In genomic region chr13:73168993-73169401, GRCh38 we compare ENCODE assay signal across 16 cellular contexts.
DNase-seq lines count a peak whose midpoint lies in the region; ATAC-seq and TF ChIP-seq lines count a peak whose summit lies in the region.
"Had no signal": no experiment of that assay in that cellular context is flagged by ENCODE, and none has a peak within 500 bp of the region (broad histone marks: within the 10 kb centered on the region; RNA-seq: fewer than 3 reads in every experiment).

No MANE protein-coding gene starts in this region.

- no peaks in the 10 kb centered on the region for H3K27me3 Mint-ChIP-seq in GM23338 (ENCODE audit: insufficient read depth, low read depth, poor library complexity)

- peak overlapping the region; percentile 2; the same call in 1 of the 2 replicates for H3K27ac Mint-ChIP-seq in GM23338

- POLR2A ChIA-PET in SK-N-SH (lab: Yijun Ruan, JAX) = no interaction called here

- H3K36me3 ChIP-seq in GM23338 (ENCODE audit: insufficient read depth) = no peaks in the 10 kb centered on the region
- no peaks in the 10 kb centered on the region for H3K36me3 ChIP-seq in SK-N-SH (replicated peaks in 1 of 2; ENCODE audit: control insufficient read depth in 1 of 2, insufficient read depth in 2 of 2, low read length in 1 of 2)
- no peaks in the 10 kb centered on the region for H3K36me3 ChIP-seq in prostate gland
- H3K36me3 ChIP-seq in H7 (replicated peaks; ENCODE audit: control insufficient read depth, insufficient read depth, low read length) = no peaks in the 10 kb centered on the region
- H3K36me3 ChIP-seq: Peyer's patch, thoracic aorta had no signal

- CTCF ChIA-PET in SK-N-SH (lab: Yijun Ruan, JAX) = no interaction called here

- H3K4me3 ChIP-seq in GM23338 = no peak overlapping the region
- H3K4me3 ChIP-seq in SK-N-SH (ENCODE audit: low read depth in 2 of 2, low read length in 1 of 2) = no peak overlapping the region
- no peak overlapping the region for H3K4me3 ChIP-seq in fibroblast of the aortic adventitia (ENCODE audit: low read depth, low read length)
- no peak overlapping the region for H3K4me3 ChIP-seq in prostate gland
- H3K4me3 ChIP-seq in H7 (ENCODE audit: insufficient read depth, low read depth, low read length) = no peak overlapping the region
- H3K4me3 ChIP-seq: Peyer's patch, thoracic aorta had no signal

- peaks cover 19% of the 10 kb centered on the region for H3K4me1 ChIP-seq in GM23338 (ENCODE audit: insufficient read depth)
- H3K4me1 ChIP-seq in SK-N-SH (ENCODE audit: control insufficient read depth in 1 of 2, insufficient read depth in 2 of 2, low read depth in 1 of 2, low read length in 1 of 2) = no peaks in the 10 kb centered on the region; a peak in 2 of 4 replicates
- H3K4me1 ChIP-seq in prostate gland (replicated peaks) = peaks cover 10% of the 10 kb centered on the region

- TF ChIP-seq RAD21 in SK-N-SH (IDR thresholded peaks at IDR 0.05; ENCODE audit: low read length) = no peak

- H3K27ac ChIP-seq in GM23338 (ENCODE audit: low read depth) (no peak overlapping the region), SK-N-SH (ENCODE audit: low read depth in 2 of 2, low read length in 1 of 2) (peak overlapping the region in 1 of 2 experiments; percentile 56; a peak in 2 of 4 replicates), prostate gland (peak overlapping the region; percentile 18 to 36)
- H3K27ac ChIP-seq: thoracic aorta had no signal

- WGBS in SK-N-SH (ENCODE audit: low lambda C conversion rate) = 71% methylated on average over 8 of the region's 8 CpGs
- 37% methylated on average over 8 of the region's 8 CpGs for WGBS in prostate gland

- no peaks in the 10 kb centered on the region for H3K79me2 ChIP-seq in GM23338 (replicated peaks; ENCODE audit: insufficient read depth)
- no peaks in the 10 kb centered on the region for H3K79me2 ChIP-seq in SK-N-SH (ENCODE audit: insufficient read depth)

- no peaks in the 10 kb centered on the region for H3K9me3 Mint-ChIP-seq in GM23338
- H3K9me3 Mint-ChIP-seq: activated T-cell treated with anti-CD3 and anti-CD28 coated beads, Interleukin-2, amount 50 U/mL, for 4 hours had no signal

- TF ChIP-seq CTCF in GM23338 (conservative IDR thresholded peaks at IDR 0.05; ENCODE audit: low read depth in 2 of 2) (no peak), SK-N-SH (IDR thresholded peaks at IDR 0.05) (no peak), fibroblast of the aortic adventitia (IDR thresholded peaks at IDR 0.05; ENCODE audit: insufficient read depth, low read length) (no peak), prostate gland (IDR thresholded peaks at IDR 0.05) (no peak)

- H3K9ac ChIP-seq in SK-N-SH = no peak overlapping the region

- H3K36me3 Mint-ChIP-seq in GM23338 (ENCODE audit: low read depth) = no peaks in the 10 kb centered on the region

- H4K20me1 ChIP-seq in GM23338 (replicated peaks; ENCODE audit: insufficient read depth) = no peaks in the 10 kb centered on the region
- H4K20me1 ChIP-seq in SK-N-SH (ENCODE audit: insufficient read depth) = no peaks in the 10 kb centered on the region

- H3F3A ChIP-seq in GM23338 (replicated peaks; ENCODE audit: low read depth) (no peaks in the 10 kb centered on the region), SK-N-SH (replicated peaks; ENCODE audit: insufficient read depth) (peaks cover 12% of the 10 kb centered on the region)

- H3K4me1 Mint-ChIP-seq in GM23338 = peaks cover 25% of the 10 kb centered on the region

- TF ChIP-seq POLR2A in prostate gland (IDR thresholded peaks at IDR 0.05) = no peak

- H3K9me2 ChIP-seq in GM23338 (ENCODE audit: insufficient read depth) (no peaks in the 10 kb centered on the region), SK-N-SH (no peaks in the 10 kb centered on the region)

- H2AFZ ChIP-seq in GM23338 (peak overlapping the region; percentile 85), SK-N-SH (ENCODE audit: low read depth) (peak overlapping the region; percentile 24; the same call in 1 of the 2 replicates)

- intact Hi-C loops in prostate gland (cut with DNase I) = no loop called here

- DNase-seq in GM23338 (ENCODE audit: low spot score) (no peak), SK-N-SH (no peak), fibroblast of the aortic adventitia (ENCODE audit: low read depth) (peak; percentile 22), prostate gland (ENCODE audit: low spot score) (peak; percentile 67), H7 (no peak), GM19238 (ENCODE audit: insufficient read length, low spot score) (no peak), SW 1271 (lab: John Stamatoyannopoulos, UW) (no peak), NCI-H226 (no peak)
- DNase-seq: activated CD4-positive, alpha-beta T cell treated with anti-CD3 and anti-CD28 coated beads, Interleukin-2, amount 50 U/mL, for 1 hour; activated T-cell treated with anti-CD3 and anti-CD28 coated beads, Interleukin-2, amount 50 U/mL, for 4 hours; amniotic stem cell; foreskin melanocyte; NCI-H510A; Peyer's patch; posterior cingulate gyrus had no signal

- no peaks in the 10 kb centered on the region for H3K9me3 ChIP-seq in SK-N-SH
- no peaks in the 10 kb centered on the region for H3K9me3 ChIP-seq in prostate gland
- H3K9me3 ChIP-seq: Peyer's patch, thoracic aorta had no signal

- no peaks in the 10 kb centered on the region for H3K27me3 ChIP-seq in GM23338 (ENCODE audit: insufficient read depth)
- no peaks in the 10 kb centered on the region for H3K27me3 ChIP-seq in SK-N-SH (ENCODE audit: insufficient read depth)
- H3K27me3 ChIP-seq in prostate gland (replicated peaks; ENCODE audit: insufficient read depth) = no peaks in the 10 kb centered on the region
- no peaks in the 10 kb centered on the region for H3K27me3 ChIP-seq in H7 (ENCODE audit: control insufficient read depth, insufficient read depth, low read length)
- H3K27me3 ChIP-seq: Peyer's patch had no signal

- ATAC-seq in GM23338 = peak; percentile 39

- H3K4me2 ChIP-seq in GM23338 (0 out of 2 replicates have a peak overlapping the region, but pooled peaks have one; percentile 9), SK-N-SH (no peak overlapping the region)

- no peak overlapping the region for H3K4me3 Mint-ChIP-seq in GM23338
- H3K4me3 Mint-ChIP-seq: activated T-cell treated with anti-CD3 and anti-CD28 coated beads, Interleukin-2, amount 50 U/mL, for 4 hours had no signal

- no peak for TF ChIP-seq EP300 in SK-N-SH (IDR thresholded peaks at IDR 0.05; ENCODE audit: borderline replicate concordance in 1 of 2, low read depth in 1 of 2, low read length in 1 of 2)

TF ChIP-seq in GM23338, 12 proteins besides CTCF, POLR2A, EP300 and RAD21 (continues in another document):
- TF ChIP-seq ZNF331 (CRISPR knock-in tag; IDR thresholded peaks at IDR 0.05; ENCODE audit: low read depth) (no peak), ETS1 (IDR thresholded peaks at IDR 0.05) (no peak)

TF ChIP-seq in SK-N-SH, 30 proteins besides CTCF, POLR2A, EP300 and RAD21:
- TF ChIP-seq, protein P1, sequence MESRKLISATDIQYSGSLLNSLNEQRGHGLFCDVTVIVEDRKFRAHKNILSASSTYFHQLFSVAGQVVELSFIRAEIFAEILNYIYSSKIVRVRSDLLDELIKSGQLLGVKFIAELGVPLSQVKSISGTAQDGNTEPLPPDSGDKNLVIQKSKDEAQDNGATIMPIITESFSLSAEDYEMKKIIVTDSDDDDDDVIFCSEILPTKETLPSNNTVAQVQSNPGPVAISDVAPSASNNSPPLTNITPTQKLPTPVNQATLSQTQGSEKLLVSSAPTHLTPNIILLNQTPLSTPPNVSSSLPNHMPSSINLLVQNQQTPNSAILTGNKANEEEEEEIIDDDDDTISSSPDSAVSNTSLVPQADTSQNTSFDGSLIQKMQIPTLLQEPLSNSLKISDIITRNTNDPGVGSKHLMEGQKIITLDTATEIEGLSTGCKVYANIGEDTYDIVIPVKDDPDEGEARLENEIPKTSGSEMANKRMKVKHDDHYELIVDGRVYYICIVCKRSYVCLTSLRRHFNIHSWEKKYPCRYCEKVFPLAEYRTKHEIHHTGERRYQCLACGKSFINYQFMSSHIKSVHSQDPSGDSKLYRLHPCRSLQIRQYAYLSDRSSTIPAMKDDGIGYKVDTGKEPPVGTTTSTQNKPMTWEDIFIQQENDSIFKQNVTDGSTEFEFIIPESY (IDR thresholded peaks at IDR 0.05; ENCODE audit: borderline replicate concordance, low read depth) = no peak
- TF ChIP-seq TAF1 (IDR thresholded peaks at IDR 0.05; ENCODE audit: borderline replicate concordance, low read depth, low read length) (no peak), SIN3A (IDR thresholded peaks at IDR 0.05; ENCODE audit: borderline replicate concordance, low read depth, low read length) (no peak), TCF12 (IDR thresholded peaks at IDR 0.05) (peak; percentile 26; the same call in 1 of the 2 replicates), MEF2A (IDR thresholded peaks at IDR 0.05; ENCODE audit: borderline replicate concordance, low read depth) (no peak)
- TF ChIP-seq, protein P2, sequence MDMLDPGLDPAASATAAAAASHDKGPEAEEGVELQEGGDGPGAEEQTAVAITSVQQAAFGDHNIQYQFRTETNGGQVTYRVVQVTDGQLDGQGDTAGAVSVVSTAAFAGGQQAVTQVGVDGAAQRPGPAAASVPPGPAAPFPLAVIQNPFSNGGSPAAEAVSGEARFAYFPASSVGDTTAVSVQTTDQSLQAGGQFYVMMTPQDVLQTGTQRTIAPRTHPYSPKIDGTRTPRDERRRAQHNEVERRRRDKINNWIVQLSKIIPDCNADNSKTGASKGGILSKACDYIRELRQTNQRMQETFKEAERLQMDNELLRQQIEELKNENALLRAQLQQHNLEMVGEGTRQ (IDR thresholded peaks at IDR 0.05; ENCODE audit: borderline replicate concordance, low read depth, low read length) = no peak

Comparison
In these comparisons a context has a peak if more than half of its experiments do, and no peak if none do; other contexts are left out.
1. DNase-seq: peak in fibroblast of the aortic adventitia (single experiment) and prostate gland (single experiment); none in GM23338 (single experiment), SK-N-SH (single experiment), H7 (single experiment), GM19238 (single experiment), SW 1271 (0 of 2) and NCI-H226 (single experiment).